1 cellular context compared by ENCODE assay signal in the genomic region with DNA sequence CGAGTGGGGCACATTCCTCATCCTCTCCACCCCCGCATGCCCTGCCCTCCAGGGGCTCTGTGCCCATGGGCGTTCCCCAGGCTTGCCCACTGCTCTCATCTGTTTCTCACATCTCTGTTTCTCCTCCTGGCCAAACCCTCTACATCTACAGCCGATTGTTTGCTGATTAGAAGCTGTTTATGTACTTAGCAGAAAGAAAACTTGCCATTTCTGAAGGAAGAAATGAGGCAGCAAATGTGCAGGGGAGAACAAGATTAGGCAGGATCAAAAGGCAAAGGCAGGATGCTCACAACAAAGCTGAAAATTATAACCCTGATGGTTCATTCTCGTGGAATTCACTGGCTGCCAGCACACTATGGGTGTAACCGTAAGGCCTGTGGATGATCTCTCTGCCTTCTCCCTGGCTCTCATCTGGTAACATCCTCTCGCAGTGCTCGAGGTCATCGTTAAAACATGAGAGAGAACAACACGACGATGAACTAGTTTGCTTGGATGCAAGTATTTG.
TF ChIP-seq lines count a peak whose summit lies in the region.

No MANE protein-coding gene starts in this region.

TF ChIP-seq in GM23338, 12 proteins besides CTCF, POLR2A, EP300 and RAD21 (continued from another document):
- TF ChIP-seq, protein P1, sequence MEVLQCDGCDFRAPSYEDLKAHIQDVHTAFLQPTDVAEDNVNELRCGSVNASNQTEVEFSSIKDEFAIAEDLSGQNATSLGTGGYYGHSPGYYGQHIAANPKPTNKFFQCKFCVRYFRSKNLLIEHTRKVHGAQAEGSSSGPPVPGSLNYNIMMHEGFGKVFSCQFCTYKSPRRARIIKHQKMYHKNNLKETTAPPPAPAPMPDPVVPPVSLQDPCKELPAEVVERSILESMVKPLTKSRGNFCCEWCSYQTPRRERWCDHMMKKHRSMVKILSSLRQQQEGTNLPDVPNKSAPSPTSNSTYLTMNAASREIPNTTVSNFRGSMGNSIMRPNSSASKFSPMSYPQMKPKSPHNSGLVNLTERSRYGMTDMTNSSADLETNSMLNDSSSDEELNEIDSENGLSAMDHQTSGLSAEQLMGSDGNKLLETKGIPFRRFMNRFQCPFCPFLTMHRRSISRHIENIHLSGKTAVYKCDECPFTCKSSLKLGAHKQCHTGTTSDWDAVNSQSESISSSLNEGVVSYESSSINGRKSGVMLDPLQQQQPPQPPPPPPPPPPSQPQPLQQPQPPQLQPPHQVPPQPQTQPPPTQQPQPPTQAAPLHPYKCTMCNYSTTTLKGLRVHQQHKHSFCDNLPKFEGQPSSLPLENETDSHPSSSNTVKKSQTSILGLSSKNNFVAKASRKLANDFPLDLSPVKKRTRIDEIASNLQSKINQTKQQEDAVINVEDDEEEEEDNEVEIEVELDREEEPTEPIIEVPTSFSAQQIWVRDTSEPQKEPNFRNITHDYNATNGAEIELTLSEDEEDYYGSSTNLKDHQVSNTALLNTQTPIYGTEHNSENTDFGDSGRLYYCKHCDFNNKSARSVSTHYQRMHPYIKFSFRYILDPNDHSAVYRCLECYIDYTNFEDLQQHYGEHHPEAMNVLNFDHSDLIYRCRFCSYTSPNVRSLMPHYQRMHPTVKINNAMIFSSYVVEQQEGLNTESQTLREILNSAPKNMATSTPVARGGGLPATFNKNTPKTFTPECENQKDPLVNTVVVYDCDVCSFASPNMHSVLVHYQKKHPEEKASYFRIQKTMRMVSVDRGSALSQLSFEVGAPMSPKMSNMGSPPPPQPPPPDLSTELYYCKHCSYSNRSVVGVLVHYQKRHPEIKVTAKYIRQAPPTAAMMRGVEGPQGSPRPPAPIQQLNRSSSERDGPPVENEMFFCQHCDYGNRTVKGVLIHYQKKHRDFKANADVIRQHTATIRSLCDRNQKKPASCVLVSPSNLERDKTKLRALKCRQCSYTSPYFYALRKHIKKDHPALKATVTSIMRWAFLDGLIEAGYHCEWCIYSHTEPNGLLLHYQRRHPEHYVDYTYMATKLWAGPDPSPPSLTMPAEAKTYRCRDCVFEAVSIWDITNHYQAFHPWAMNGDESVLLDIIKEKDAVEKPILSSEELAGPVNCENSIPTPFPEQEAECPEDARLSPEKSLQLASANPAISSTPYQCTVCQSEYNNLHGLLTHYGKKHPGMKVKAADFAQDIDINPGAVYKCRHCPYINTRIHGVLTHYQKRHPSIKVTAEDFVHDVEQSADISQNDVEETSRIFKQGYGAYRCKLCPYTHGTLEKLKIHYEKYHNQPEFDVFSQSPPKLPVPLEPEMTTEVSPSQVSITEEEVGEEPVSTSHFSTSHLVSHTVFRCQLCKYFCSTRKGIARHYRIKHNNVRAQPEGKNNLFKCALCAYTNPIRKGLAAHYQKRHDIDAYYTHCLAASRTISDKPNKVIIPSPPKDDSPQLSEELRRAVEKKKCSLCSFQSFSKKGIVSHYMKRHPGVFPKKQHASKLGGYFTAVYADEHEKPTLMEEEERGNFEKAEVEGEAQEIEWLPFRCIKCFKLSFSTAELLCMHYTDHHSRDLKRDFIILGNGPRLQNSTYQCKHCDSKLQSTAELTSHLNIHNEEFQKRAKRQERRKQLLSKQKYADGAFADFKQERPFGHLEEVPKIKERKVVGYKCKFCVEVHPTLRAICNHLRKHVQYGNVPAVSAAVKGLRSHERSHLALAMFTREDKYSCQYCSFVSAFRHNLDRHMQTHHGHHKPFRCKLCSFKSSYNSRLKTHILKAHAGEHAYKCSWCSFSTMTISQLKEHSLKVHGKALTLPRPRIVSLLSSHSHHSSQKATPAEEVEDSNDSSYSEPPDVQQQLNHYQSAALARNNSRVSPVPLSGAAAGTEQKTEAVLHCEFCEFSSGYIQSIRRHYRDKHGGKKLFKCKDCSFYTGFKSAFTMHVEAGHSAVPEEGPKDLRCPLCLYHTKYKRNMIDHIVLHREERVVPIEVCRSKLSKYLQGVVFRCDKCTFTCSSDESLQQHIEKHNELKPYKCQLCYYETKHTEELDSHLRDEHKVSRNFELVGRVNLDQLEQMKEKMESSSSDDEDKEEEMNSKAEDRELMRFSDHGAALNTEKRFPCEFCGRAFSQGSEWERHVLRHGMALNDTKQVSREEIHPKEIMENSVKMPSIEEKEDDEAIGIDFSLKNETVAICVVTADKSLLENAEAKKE (CRISPR knock-in tag; IDR thresholded peaks at IDR 0.05): no peak
TF ChIP-seq in GM23338: peak in this region for 0.
